ENCODE assay signal across 9 cellular contexts in the genomic region with DNA sequence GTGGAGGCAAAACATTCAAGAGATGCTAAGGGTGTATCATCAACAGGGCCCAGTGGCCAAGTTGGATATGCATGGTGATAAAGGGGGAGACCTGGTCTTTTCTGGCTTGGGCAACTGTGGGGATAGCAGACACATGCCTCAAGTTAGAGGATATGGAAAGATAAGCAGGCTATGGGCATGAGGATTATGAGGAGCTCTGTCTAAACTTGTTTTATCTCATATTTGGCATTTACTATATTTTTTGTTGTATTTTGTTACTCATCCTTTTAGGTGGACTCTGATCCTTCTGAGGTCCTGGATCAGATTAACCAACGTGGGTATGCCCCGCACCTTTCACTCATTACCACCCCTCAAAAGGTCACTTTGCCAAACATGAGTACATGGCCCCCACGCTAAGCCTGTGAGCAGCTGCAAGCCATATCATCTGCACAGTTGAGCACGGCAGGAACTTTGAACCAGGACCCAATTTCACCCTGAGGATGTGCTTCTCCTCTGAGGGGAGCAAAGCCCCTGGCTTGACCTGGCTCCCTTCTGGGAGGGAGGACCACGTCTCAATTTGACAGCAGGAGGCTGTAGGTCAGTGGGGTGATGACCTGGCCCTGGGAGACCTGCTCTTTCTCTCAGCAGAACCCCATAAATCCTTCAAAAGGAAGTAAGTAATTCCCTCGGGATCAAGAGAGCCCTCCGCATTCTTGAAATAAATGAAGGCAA.
DNase-seq lines count a peak whose midpoint lies in the region; ATAC-seq, FAIRE-seq and TF ChIP-seq lines count a peak whose summit lies in the region.
"Had no signal": no experiment of that assay in that cellular context is flagged by ENCODE, and none has a peak within 500 bp of the region (broad histone marks: within the 10 kb centered on the region; RNA-seq: fewer than 3 reads in every experiment).

No MANE protein-coding gene starts in this region.

- H3K27me3 ChIP-seq in endothelial cell of umbilical vein (ENCODE audit: control insufficient read depth in 2 of 2, insufficient read depth in 2 of 2, low read length in 2 of 2) (no peaks in the 10 kb centered on the region), lung (ENCODE audit: control insufficient read depth, insufficient read depth) (no peaks in the 10 kb centered on the region), suprapubic skin (no peaks in the 10 kb centered on the region)

- WGBS in lung, 2 donors: 54 to 83% methylated on average over 7 of the region's 7 CpGs
- WGBS in suprapubic skin: 33% methylated on average over 7 of the region's 7 CpGs

- peak overlapping the region; percentile 76 for H3K4me2 ChIP-seq in endothelial cell of umbilical vein (ENCODE audit: insufficient read depth, low read length)

- H3K79me2 ChIP-seq in endothelial cell of umbilical vein (ENCODE audit: control insufficient read depth, insufficient read depth, low read length): no peaks in the 10 kb centered on the region

- TF ChIP-seq EP300 in suprapubic skin (IDR thresholded peaks at IDR 0.05): no peak

- BruUV-seq in endothelial cell of umbilical vein (replicated peaks; lab: Mats Ljungman, UMichigan): no TSS peak

- POLR2A ChIA-PET in endothelial cell of umbilical vein (lab: Charles Lee): no interaction called here

- peak overlapping the region; percentile 46 for H3K9ac ChIP-seq in endothelial cell of umbilical vein (replicated peaks; ENCODE audit: extremely low read depth, insufficient read depth, low read length)

- dilution Hi-C loops in endothelial cell of umbilical vein (cut with MboI; ENCODE audit: extremely low pct_ligation_motif_present, low sequenced_read_pairs): no loop called here

- ATAC-seq in lung (ENCODE audit: insufficient read depth, low FRiP score) (peak; percentile 20), GM18909 (IDR thresholded peaks at IDR 0.05; ENCODE audit: poor library complexity, unreplicated experiment) (no peak), GM19463 (IDR thresholded peaks at IDR 0.05; ENCODE audit: unreplicated experiment) (no peak)

- H3K4me1 ChIP-seq in endothelial cell of umbilical vein (ENCODE audit: control insufficient read depth, extremely low read depth, insufficient read depth, low read length) (peaks cover 25% of the 10 kb centered on the region), lung (ENCODE audit: control insufficient read depth in 2 of 2, insufficient read depth in 2 of 2, low read length in 2 of 2) (peaks cover 13 to 16% of the 10 kb centered on the region in 2 donors), suprapubic skin (peaks cover 56% of the 10 kb centered on the region)

- no peaks in the 10 kb centered on the region for H4K20me1 ChIP-seq in endothelial cell of umbilical vein (replicated peaks; ENCODE audit: control insufficient read depth, extremely low read depth, insufficient read depth, low read length)

- H3K9me1 ChIP-seq in endothelial cell of umbilical vein (replicated peaks; ENCODE audit: control insufficient read depth, extremely low read depth, insufficient read depth, low read length): no peaks in the 10 kb centered on the region

- H3K4me3 ChIP-seq in endothelial cell of umbilical vein (replicated peaks in 1 of 3; ENCODE audit: insufficient read depth in 1 of 3, low read depth in 1 of 3, low read length in 3 of 3) (no peak overlapping the region), lung (no peak overlapping the region), suprapubic skin (no peak overlapping the region)

- no peak for TF ChIP-seq CTCF in endothelial cell of umbilical vein (IDR thresholded peaks at IDR 0.05; ENCODE audit: extremely low read depth in 1 of 2, insufficient read depth in 1 of 2, low read depth in 1 of 2, low read length in 2 of 2)
- TF ChIP-seq CTCF in lung (IDR thresholded peaks at IDR 0.05; ENCODE audit: control extremely low read depth, extremely low read depth): no peak
- no peak for TF ChIP-seq CTCF in suprapubic skin (IDR thresholded peaks at IDR 0.05)

- H3K27ac ChIP-seq in endothelial cell of umbilical vein (ENCODE audit: insufficient read depth, low read depth, low read length) (peak overlapping the region; percentile 78), lung (ENCODE audit: low read depth in 1 of 2, low read length in 1 of 2) (peak overlapping the region; percentile 73 to 87), suprapubic skin (peak overlapping the region; percentile 93)

- CTCF ChIA-PET in endothelial cell of umbilical vein (lab: Charles Lee): interaction anchor here (0.9 to 2.1 kb wide), 5 partner anchors 21 to 1004 kb away, joined by 3 to 9 read pairs (median 4); no protein-coding TSS in a partner anchor

- TF ChIP-seq POLR2A in endothelial cell of umbilical vein (IDR thresholded peaks at IDR 0.05; ENCODE audit: low read depth, low read length): no peak
- no peak for TF ChIP-seq POLR2A in suprapubic skin (IDR thresholded peaks at IDR 0.05)

- H3K9me3 ChIP-seq in endothelial cell of umbilical vein (replicated peaks; ENCODE audit: control insufficient read depth, insufficient read depth, low read length): no peaks in the 10 kb centered on the region
- no peaks in the 10 kb centered on the region for H3K9me3 ChIP-seq in lung (ENCODE audit: control insufficient read depth in 2 of 2, insufficient read depth in 1 of 2, low read length in 1 of 2)
- H3K9me3 ChIP-seq in suprapubic skin: no peaks in the 10 kb centered on the region

- H3K36me3 ChIP-seq in endothelial cell of umbilical vein (ENCODE audit: control insufficient read depth in 2 of 2, extremely low read depth in 1 of 2, insufficient read depth in 2 of 2, low read length in 2 of 2) (no peaks in the 10 kb centered on the region), lung (ENCODE audit: control insufficient read depth in 2 of 2, insufficient read depth in 2 of 2, low read length in 2 of 2) (no peaks in the 10 kb centered on the region), suprapubic skin (no peaks in the 10 kb centered on the region)

- peak; percentile 50 for DNase-seq in RPMI7951 (ENCODE audit: low read depth)
- DNase-seq in endothelial cell of umbilical vein (ENCODE audit: low read depth, low spot score): no peak
- DNase-seq in lung (ENCODE audit: low spot score): peak; percentile 44
- no peak for DNase-seq in suprapubic skin (ENCODE audit: low spot score in 2 of 2)
- DNase-seq in effector CD8-positive, alpha-beta T cell (lab: John Stamatoyannopoulos, UW): no peak
- no peak for DNase-seq in activated T-cell treated with anti-CD3 and anti-CD28 coated beads, Interleukin-2, amount 50 U/mL, for 48 hours

- FAIRE-seq in endothelial cell of umbilical vein (lab: Jason Lieb, UNC): no peak
- FAIRE-seq: urothelium cell line had no signal

- intact Hi-C loops in endothelial cell of umbilical vein (cut with micrococcal nuclease): loop anchor here (1.0 kb wide), 1 partner anchor 34 kb away; no protein-coding TSS in a partner anchor

- H2AFZ ChIP-seq in endothelial cell of umbilical vein (ENCODE audit: low read depth, low read length): peak overlapping the region; percentile 15

TF ChIP-seq in endothelial cell of umbilical vein, 7 proteins besides CTCF, POLR2A, EP300 and RAD21:
- no peak for TF ChIP-seq EZH2 (IDR thresholded peaks at IDR 0.05; ENCODE audit: borderline replicate concordance, low read depth, low read length, severe bottlenecking)
- no peak for TF ChIP-seq FOS (IDR thresholded peaks at IDR 0.05; ENCODE audit: borderline replicate concordance, insufficient read depth, low read length)
- TF ChIP-seq MAX (IDR thresholded peaks at IDR 0.05; ENCODE audit: insufficient read depth, insufficient read length): no peak
- TF ChIP-seq POLR2AphosphoS5 (IDR thresholded peaks at IDR 0.05; ENCODE audit: insufficient read depth, low read depth, low read length): no peak
- TF ChIP-seq JUN (IDR thresholded peaks at IDR 0.05; ENCODE audit: borderline replicate concordance, insufficient read depth, insufficient read length, low read depth): no peak
- no peak for TF ChIP-seq MYC (IDR thresholded peaks at IDR 0.05; ENCODE audit: low read depth, low read length)
- no peak for TF ChIP-seq GATA2 (IDR thresholded peaks at IDR 0.05; ENCODE audit: insufficient read depth, insufficient read length, low read depth, low read length)

Comparison
In these comparisons a context has a peak if more than half of its experiments do, and no peak if none do; other contexts are left out.
1. DNase-seq: peak in RPMI7951 (single experiment) and lung (single experiment); none in endothelial cell of umbilical vein (single experiment), suprapubic skin (0 of 2), effector CD8-positive, alpha-beta T cell (single experiment) and activated T-cell treated with anti-CD3 and anti-CD28 coated beads, Interleukin-2, amount 50 U/mL, for 48 hours (0 of 2).
2. Peak in every context shown above with its lines, with median percentiles within 50 percentile points of each other: H3K27ac ChIP-seq.